Comparison of ENCODE assay signal across 12 cellular contexts in genomic region chr11:17244046-17244445, GRCh38. TPM values are rescaled to one million over a fixed set of nuclear protein-coding genes. Genes with fewer than 3 reads are reported as not detected.
DNase-seq lines count a peak whose midpoint lies in the region; ATAC-seq and TF ChIP-seq lines count a peak whose summit lies in the region.
"Had no signal": no experiment of that assay in that cellular context is flagged by ENCODE, and none has a peak within 500 bp of the region (broad histone marks: within the 10 kb centered on the region; RNA-seq: fewer than 3 reads in every experiment).

No MANE protein-coding gene starts in this region.

- H3K4me1 Mint-ChIP-seq in T-cell: peaks cover 0 to 11% (median 2%) of the 10 kb centered on the region in 3 donors
- H3K4me1 Mint-ChIP-seq: WTC11 had no signal

- TF ChIP-seq CTCF in lower lobe of right lung (IDR thresholded peaks at IDR 0.05): no peak

- no peaks in the 10 kb centered on the region for H3K27me3 ChIP-seq in lower lobe of right lung (ENCODE audit: low read depth)

- CTCF ChIA-PET in T-cell (lab: Charles Lee): no interaction called here

- intact Hi-C loops in lower lobe of right lung (cut with DNase I): no loop called here

- no peaks in the 10 kb centered on the region for H3K4me1 ChIP-seq in lower lobe of right lung

- no peak overlapping the region for H3K27ac Mint-ChIP-seq in T-cell
- H3K27ac Mint-ChIP-seq: activated naive CD8-positive, alpha-beta T cell; WTC11 had no signal

- peaks cover 3 to 5% of the 10 kb centered on the region in 2 donors for H3K27me3 Mint-ChIP-seq in T-cell
- H3K27me3 Mint-ChIP-seq: activated naive CD8-positive, alpha-beta T cell had no signal

- H3K36me3 Mint-ChIP-seq in T-cell: no peaks in the 10 kb centered on the region
- H3K36me3 Mint-ChIP-seq: activated naive CD8-positive, alpha-beta T cell; WTC11 had no signal

- H3K36me3 ChIP-seq in lower lobe of right lung: no peaks in the 10 kb centered on the region

- POLR2A ChIA-PET in T-cell (lab: Charles Lee): no interaction called here

- H3K9me3 ChIP-seq in lower lobe of right lung: no peaks in the 10 kb centered on the region

- H3K9me3 Mint-ChIP-seq in T-cell: no peaks in the 10 kb centered on the region

- no peak overlapping the region for H3K4me3 ChIP-seq in lower lobe of right lung

- no peak overlapping the region for H3K4me3 Mint-ChIP-seq in T-cell
- H3K4me3 Mint-ChIP-seq: activated naive CD8-positive, alpha-beta T cell; WTC11 had no signal

- no peak overlapping the region for H3K27ac ChIP-seq in lower lobe of right lung
- H3K27ac ChIP-seq: RWPE1 had no signal

- DNase-seq in activated T-cell treated with anti-CD3 and anti-CD28 coated beads, Interleukin-2, amount 50 U/mL, for 48 hours: peak; percentile 33 to 36
- DNase-seq in NCI-H69 (lab: John Stamatoyannopoulos, UW): no peak
- no peak for DNase-seq in germinal center (ENCODE audit: low spot score)
- no peak for DNase-seq in lower lobe of right lung
- DNase-seq in T-cell: no peak
- DNase-seq: NCI-H2029 had no signal

- ATAC-seq in GM18511 (IDR thresholded peaks at IDR 0.05; ENCODE audit: unreplicated experiment): peak; percentile 85
- ATAC-seq in GM21423 (IDR thresholded peaks at IDR 0.05; ENCODE audit: unreplicated experiment): peak; percentile 86
- peak; percentile 90 for ATAC-seq in HG03135 (IDR thresholded peaks at IDR 0.05; ENCODE audit: unreplicated experiment)
- ATAC-seq in lower lobe of right lung: no peak
- no peak for ATAC-seq in T-cell (replicated peaks in 1 of 4)
- ATAC-seq: WTC11 had no signal

RNA-seq across cellular contexts. Expression of gene NUCB2, which starts 32.5 kb away (rescaled TPM):
- total RNA-seq in lower lobe of right lung (82.7 TPM), T-cell (100 to 1,000 TPM in 1 of 5 donors, 10 to 100 TPM in 4; 43.6 to 119 (median 67.0) TPM)

RNA-seq across cellular contexts. Expression of gene PIK3C2A, which starts 36.3 kb away (rescaled TPM):
- total RNA-seq in lower lobe of right lung (71.6 TPM), T-cell (10 to 100 TPM; 26.3 to 40.6 (median 30.0) TPM)

Comparison
In these comparisons a context has a peak if more than half of its experiments do, and no peak if none do; other contexts are left out.
1. ATAC-seq: peak in GM18511 (single experiment), GM21423 (single experiment) and HG03135 (single experiment); none in lower lobe of right lung (0 of 2) and T-cell (0 of 4).
2. DNase-seq: peak in activated T-cell treated with anti-CD3 and anti-CD28 coated beads, Interleukin-2, amount 50 U/mL, for 48 hours (2 of 2); none in NCI-H69 (single experiment), germinal center (single experiment), lower lobe of right lung (single experiment) and T-cell (0 of 34).